1 cellular context compared by ENCODE assay signal in the genomic region with DNA sequence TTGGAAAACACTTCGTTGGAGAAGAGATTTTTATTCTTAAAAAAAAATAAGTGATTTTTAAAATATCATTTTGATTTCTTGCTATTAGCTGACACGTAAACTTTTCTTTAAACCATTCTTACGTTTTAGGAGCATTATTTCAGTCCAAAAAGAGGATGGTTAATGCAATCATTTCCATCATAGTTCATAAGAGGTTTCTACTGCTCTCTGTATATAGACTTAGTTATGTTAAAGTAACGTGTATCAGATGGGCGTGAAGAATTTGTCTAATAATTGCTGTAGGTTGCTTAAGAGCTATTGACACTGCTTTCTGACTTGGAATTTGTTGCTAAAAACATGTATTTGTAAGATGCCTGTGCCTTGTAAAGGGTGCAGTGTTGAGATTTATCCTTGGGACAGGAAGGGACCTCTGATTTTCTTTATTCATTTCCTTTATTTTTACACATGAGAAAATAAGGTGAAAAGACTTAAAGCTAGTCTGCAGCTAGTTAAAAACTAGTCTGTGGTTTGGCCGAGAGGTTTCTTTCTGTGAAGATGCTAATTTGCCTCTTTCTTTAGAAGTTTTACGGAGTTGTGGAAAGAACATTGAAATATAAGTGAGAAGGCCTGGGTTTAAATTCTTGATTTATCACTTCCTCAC.
TF ChIP-seq lines count a peak whose summit lies in the region.

No MANE protein-coding gene starts in this region.

TF ChIP-seq in SK-N-SH, 30 proteins besides CTCF, POLR2A, EP300 and RAD21 (continued from another document):
- TF ChIP-seq, protein P1, sequence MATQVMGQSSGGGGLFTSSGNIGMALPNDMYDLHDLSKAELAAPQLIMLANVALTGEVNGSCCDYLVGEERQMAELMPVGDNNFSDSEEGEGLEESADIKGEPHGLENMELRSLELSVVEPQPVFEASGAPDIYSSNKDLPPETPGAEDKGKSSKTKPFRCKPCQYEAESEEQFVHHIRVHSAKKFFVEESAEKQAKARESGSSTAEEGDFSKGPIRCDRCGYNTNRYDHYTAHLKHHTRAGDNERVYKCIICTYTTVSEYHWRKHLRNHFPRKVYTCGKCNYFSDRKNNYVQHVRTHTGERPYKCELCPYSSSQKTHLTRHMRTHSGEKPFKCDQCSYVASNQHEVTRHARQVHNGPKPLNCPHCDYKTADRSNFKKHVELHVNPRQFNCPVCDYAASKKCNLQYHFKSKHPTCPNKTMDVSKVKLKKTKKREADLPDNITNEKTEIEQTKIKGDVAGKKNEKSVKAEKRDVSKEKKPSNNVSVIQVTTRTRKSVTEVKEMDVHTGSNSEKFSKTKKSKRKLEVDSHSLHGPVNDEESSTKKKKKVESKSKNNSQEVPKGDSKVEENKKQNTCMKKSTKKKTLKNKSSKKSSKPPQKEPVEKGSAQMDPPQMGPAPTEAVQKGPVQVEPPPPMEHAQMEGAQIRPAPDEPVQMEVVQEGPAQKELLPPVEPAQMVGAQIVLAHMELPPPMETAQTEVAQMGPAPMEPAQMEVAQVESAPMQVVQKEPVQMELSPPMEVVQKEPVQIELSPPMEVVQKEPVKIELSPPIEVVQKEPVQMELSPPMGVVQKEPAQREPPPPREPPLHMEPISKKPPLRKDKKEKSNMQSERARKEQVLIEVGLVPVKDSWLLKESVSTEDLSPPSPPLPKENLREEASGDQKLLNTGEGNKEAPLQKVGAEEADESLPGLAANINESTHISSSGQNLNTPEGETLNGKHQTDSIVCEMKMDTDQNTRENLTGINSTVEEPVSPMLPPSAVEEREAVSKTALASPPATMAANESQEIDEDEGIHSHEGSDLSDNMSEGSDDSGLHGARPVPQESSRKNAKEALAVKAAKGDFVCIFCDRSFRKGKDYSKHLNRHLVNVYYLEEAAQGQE (IDR thresholded peaks at IDR 0.05; ENCODE audit: low read depth, low read length), result no peak
- TF ChIP-seq, protein P2, sequence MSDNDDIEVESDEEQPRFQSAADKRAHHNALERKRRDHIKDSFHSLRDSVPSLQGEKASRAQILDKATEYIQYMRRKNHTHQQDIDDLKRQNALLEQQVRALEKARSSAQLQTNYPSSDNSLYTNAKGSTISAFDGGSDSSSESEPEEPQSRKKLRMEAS (IDR thresholded peaks at IDR 0.05; ENCODE audit: low read depth), result no peak
TF ChIP-seq in SK-N-SH: peak in this region for 0.
